In the genomic region with DNA sequence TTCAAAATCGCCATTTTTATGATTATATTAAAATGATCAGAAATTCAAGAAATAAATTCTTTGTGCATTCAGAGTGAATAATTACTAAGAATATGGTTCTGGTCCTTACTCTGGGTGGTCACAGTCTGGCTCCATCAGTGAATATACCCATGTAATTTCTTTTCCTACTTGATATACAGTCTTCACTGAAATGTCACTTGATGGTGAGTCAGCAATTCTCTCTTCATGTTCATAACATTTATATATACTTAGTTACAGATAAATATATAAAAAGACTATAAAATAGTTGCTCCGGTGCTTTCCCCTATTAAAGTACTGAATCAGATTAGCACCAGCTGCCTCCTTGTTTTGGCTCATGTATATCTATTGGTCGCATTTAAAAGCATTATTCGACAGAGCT, we compare ENCODE assay signal across 18 cellular contexts. TPM values are rescaled to one million over a fixed set of nuclear protein-coding genes. Genes with fewer than 3 reads are reported as not detected.
A peak's percentile ranks its signal among the peaks of the same experiment; 100 is the strongest.
DNase-seq lines count a peak whose midpoint lies in the region; ATAC-seq, FAIRE-seq and TF ChIP-seq lines count a peak whose summit lies in the region.
"Had no signal": no experiment of that assay in that cellular context is flagged by ENCODE, and none has a peak within 500 bp of the region (broad histone marks: within the 10 kb centered on the region; RNA-seq: fewer than 3 reads in every experiment).

No MANE protein-coding gene starts in this region.

- intact Hi-C loops in left lung (cut with DNase I), result no loop called here

- no peak overlapping the region for H4K91ac ChIP-seq in H1 (replicated peaks; ENCODE audit: insufficient read length, low read length)

- H2BK15ac ChIP-seq in H1 (ENCODE audit: low read length), result no peak overlapping the region

- H3K79me2 ChIP-seq in H1 (ENCODE audit: control insufficient read depth in 1 of 2, insufficient read depth in 2 of 2, low read length in 2 of 2), result no peaks in the 10 kb centered on the region

- no peaks in the 10 kb centered on the region for H3K27me3 ChIP-seq in H1 (replicated peaks in 1 of 4; ENCODE audit: control insufficient read depth in 3 of 4, extremely low read depth in 1 of 4, insufficient read depth in 3 of 4, low read length in 3 of 4)
- no peaks in the 10 kb centered on the region for H3K27me3 ChIP-seq in left lung

- no peaks in the 10 kb centered on the region; the same call in 1 of the 2 replicates for H3K79me1 ChIP-seq in H1 (ENCODE audit: low read depth, low read length)

- TF ChIP-seq RAD21 in H1 (IDR thresholded peaks at IDR 0.05 in 1 of 2, conservative IDR thresholded peaks at IDR 0.05 in 1 of 2; ENCODE audit: low read depth in 2 of 2, low read length in 2 of 2), result no peak

- H4K20me1 ChIP-seq in H1 (replicated peaks in 1 of 2; ENCODE audit: control insufficient read depth in 1 of 2, insufficient read depth in 2 of 2, low read length in 2 of 2), result no peaks in the 10 kb centered on the region

- no peak for FAIRE-seq in H1 (lab: Jason Lieb, UNC)
- FAIRE-seq: G401.6, GM19239 had no signal

- H3K23ac ChIP-seq in H1 (ENCODE audit: insufficient read length), result no peak overlapping the region

- WGBS in H1 (ENCODE audit: extremely low coverage in 1 of 2, insufficient coverage in 1 of 2, insufficient read length in 1 of 2, insufficient replicate concordance in 2 of 2, low coverage in 1 of 2, low lambda C conversion rate in 2 of 2, missing lambda C conversion rate in 1 of 2), 2 experiments, result 79% methylated on average over 4 of the region's 4 CpGs; no CpG with 5 or more reads in 1 of the 2 experiments

- ATAC-seq in left lung, result no peak
- ATAC-seq: Panc1 had no signal

- H2AFZ ChIP-seq in H1 (ENCODE audit: low read length), result no peak overlapping the region

- H4K5ac ChIP-seq in H1 (ENCODE audit: insufficient read length, low read depth, low read length), result no peak overlapping the region

- 0 out of 4 replicates have a peak overlapping the region, but pooled peaks of 1 of the 2 experiments have one; percentile 12 for H3K4me2 ChIP-seq in H1 (ENCODE audit: insufficient read depth in 1 of 2, low read depth in 2 of 2, low read length in 2 of 2)

- H2AK5ac ChIP-seq in H1 (ENCODE audit: low read depth, low read length), result no peak overlapping the region

- no peak for TF ChIP-seq POLR2A in H1 (IDR thresholded peaks at IDR 0.05; ENCODE audit: control extremely low read depth in 1 of 2, low read depth in 2 of 2, low read length in 2 of 2)

- DNase-seq in NCI-H82 (lab: John Stamatoyannopoulos, UW) (peak; percentile 49), NCI-H82 treated with DMSO at 0.1 percent for 48 hours (lab: John Stamatoyannopoulos, UW; ENCODE audit: unreplicated experiment) (no peak), RPMI7951 (ENCODE audit: low read depth) (peak; percentile 18), H1 (ENCODE audit: low read depth in 1 of 2, low spot score in 2 of 2) (no peak), Ammon's horn (ENCODE audit: low spot score) (no peak), GM10266 (ENCODE audit: extremely low spot score) (no peak), ACHN (no peak), left lung (no peak)
- DNase-seq: 8988T; Calu3; CD4-positive, CD25-positive, alpha-beta regulatory T cell; DMS79; NCI-H1048; NCI-H446; SHP77 had no signal

- H2BK5ac ChIP-seq in H1 (ENCODE audit: low read depth, low read length), result no peak overlapping the region

- H2BK120ac ChIP-seq in H1 (replicated peaks; ENCODE audit: low read depth, low read length), result no peak overlapping the region

- H3K36me3 ChIP-seq in H1 (ENCODE audit: control insufficient read depth in 2 of 4, insufficient read depth in 4 of 4, low read length in 3 of 4) (no peaks in the 10 kb centered on the region), left lung (no peaks in the 10 kb centered on the region)

- peaks cover 2 to 9% (median 4%) of the 10 kb centered on the region in 4 experiments; a peak in 4 of 7 replicates for H3K4me1 ChIP-seq in H1 (replicated peaks in 1 of 4; ENCODE audit: control insufficient read depth in 3 of 4, insufficient read depth in 4 of 4, low read length in 3 of 4)
- no peaks in the 10 kb centered on the region for H3K4me1 ChIP-seq in left lung

- peaks cover 0 to 5% of the 10 kb centered on the region in 2 experiments; a peak in 2 of 4 replicates for H3K9me3 ChIP-seq in H1 (ENCODE audit: insufficient read depth in 2 of 2, low read depth in 1 of 2, low read length in 1 of 2)
- peaks cover 0 to 2% of the 10 kb centered on the region in 2 donors for H3K9me3 ChIP-seq in left lung

- no peak overlapping the region for H3K9ac ChIP-seq in H1 (replicated peaks in 1 of 4; ENCODE audit: extremely low read depth in 1 of 4, low read depth in 3 of 4, low read length in 3 of 4)

- H3K18ac ChIP-seq in H1 (ENCODE audit: extremely low read depth, low read length), result no peak overlapping the region

- no peak for TF ChIP-seq EP300 in H1 (IDR thresholded peaks at IDR 0.05; ENCODE audit: borderline replicate concordance in 1 of 2, low read depth in 2 of 2, low read length in 2 of 2)

- H4K8ac ChIP-seq in H1 (ENCODE audit: extremely low read depth, insufficient read depth, low read length), result no peak overlapping the region

- H3K4me3 ChIP-seq in H1 (ENCODE audit: extremely low read depth in 1 of 4, insufficient read depth in 2 of 4, low read depth in 3 of 4, low read length in 4 of 4) (no peak overlapping the region), left lung (no peak overlapping the region)

- TF ChIP-seq CTCF in H1 (IDR thresholded peaks at IDR 0.05; ENCODE audit: control extremely low read depth in 1 of 3, insufficient read depth in 1 of 3, low read depth in 1 of 3, low read length in 3 of 3) (no peak), GM10266 (IDR thresholded peaks at IDR 0.05; ENCODE audit: control insufficient read depth, insufficient read depth, low read depth, missing control alignments) (no peak), left lung (IDR thresholded peaks at IDR 0.05) (no peak)

- no peaks in the 10 kb centered on the region; the same call in 1 of the 2 replicates for H3K23me2 ChIP-seq in H1 (ENCODE audit: low read depth, low read length)

- H3K56ac ChIP-seq in H1 (replicated peaks; ENCODE audit: insufficient read length, low read depth, low read length), result no peak overlapping the region

- H3K14ac ChIP-seq in H1 (ENCODE audit: insufficient read length), result no peak overlapping the region

- H2BK12ac ChIP-seq in H1 (ENCODE audit: low read depth, low read length), result no peak overlapping the region

- CTCF ChIA-PET in H1 (lab: Charles Lee; ENCODE audit: partially characterized antibody), result interaction anchor here (0.7 to 1.3 kb wide), 2 partner anchors 19 to 30 kb away, joined by 3 read pairs; no protein-coding TSS in a partner anchor

- no peak overlapping the region for H3K4ac ChIP-seq in H1 (replicated peaks; ENCODE audit: insufficient read length, low read depth, low read length)

- no peak overlapping the region for H2BK20ac ChIP-seq in H1 (ENCODE audit: low read length)

- POLR2A ChIA-PET in H1 (lab: Charles Lee; ENCODE audit: partially characterized antibody), result interaction anchor here (1.0 kb wide), 1 partner anchor 72 kb away, joined by 3 read pairs; a partner anchor contains a TSS

- in situ Hi-C loops in ACHN (cut with HindIII; ENCODE audit: low pct_ligation_motif_present, low pct_unique_long_range_greater_than_20kb, low sequenced_read_pairs), result no loop called here

- H3K27ac ChIP-seq in H1 (ENCODE audit: low read depth, low read length) (no peak overlapping the region), left lung (no peak overlapping the region)

TF ChIP-seq in H1, 55 proteins besides CTCF, POLR2A, EP300 and RAD21:
- TF ChIP-seq CHD1 (IDR thresholded peaks at IDR 0.05; ENCODE audit: low read depth, low read length), result no peak
- TF ChIP-seq MAFK (IDR thresholded peaks at IDR 0.05; ENCODE audit: low read depth, low read length), result peak; percentile 47; the same call in 1 of the 2 replicates

RNA-seq across cellular contexts. Expression of a gene that starts 56.4 kb away (rescaled TPM):
- total RNA-seq in RPMI7951 (2014; rRNA removed; shearing (Covaris generic)), result 19.7 and 25.0 TPM in 2 replicates
- 24.0 and 26.5 TPM in 2 replicates for total RNA-seq in H1 (2021; fragmentation: NEBNext Ultra II Directional; extraction: Animal tissue kit (Norgen Biotek cat#: 25700))
- 3.0 and 4.5 TPM in 2 replicates for polyA plus RNA-seq in H1 (2011; rRNA removed)
- 6.8 TPM for polyA plus RNA-seq in H1 (2011; cell fraction: cytosol; rRNA removed)
- 12.7 TPM for polyA plus RNA-seq in H1 (2011; cell fraction: nucleus; rRNA removed)
- 10.4 to 18.3 TPM (median 12.7 TPM) in 4 replicates for polyA plus RNA-seq in H1 (2012, experiment 1 of 2)
- 2.2 TPM for polyA plus RNA-seq in H1 (2012, experiment 2 of 2)
- polyA plus RNA-seq in H1 (2013, experiment 1 of 2), result 22.0 TPM
- polyA plus RNA-seq in H1 (2013, experiment 2 of 2), result 20.6 TPM
- polyA minus RNA-seq in H1 (2011; rRNA and poly(A)+ RNA removed), result 10.5 and 13.7 TPM in 2 replicates
- 5.1 TPM for polyA minus RNA-seq in H1 (2011; cell fraction: cytosol; rRNA and poly(A)+ RNA removed)
- polyA minus RNA-seq in H1 (2011; cell fraction: nucleus; rRNA and poly(A)+ RNA removed), result 42.0 TPM
- 10 to 100 TPM; 14.7 to 26.3 TPM for total RNA-seq in left lung

Comparison
In these comparisons a context has a peak if more than half of its experiments do, and no peak if none do; other contexts are left out.
1. DNase-seq: peak in NCI-H82 (single experiment) and RPMI7951 (single experiment); none in NCI-H82 treated with DMSO at 0.1 percent for 48 hours (single experiment), H1 (0 of 2), Ammon's horn (single experiment), GM10266 (single experiment), ACHN (single experiment) and left lung (0 of 2).